8 cellular contexts compared by ENCODE assay signal in genomic region chr4:48275247-48275646, GRCh38. TPM values are rescaled to one million over a fixed set of nuclear protein-coding genes. Genes with fewer than 3 reads are reported as not detected.
DNase-seq lines count a peak whose midpoint lies in the region; ATAC-seq, FAIRE-seq and TF ChIP-seq lines count a peak whose summit lies in the region.

No MANE protein-coding gene starts in this region.

- TF ChIP-seq EP300 in HepG2 (IDR thresholded peaks at IDR 0.05; ENCODE audit: low read depth in 2 of 2, low read length in 2 of 2), result no peak
- TF ChIP-seq EP300 in HepG2 (CRISPR knock-in tag; IDR thresholded peaks at IDR 0.05; ENCODE audit: borderline replicate concordance), result no peak

- intact Hi-C loops in heart left ventricle (cut with DNase I) (loop anchor here in 6 of 10 donors (5.0 to 10.0 kb wide), 4 partner anchors 110 to 150 kb away; partner anchors contain the start of gene TXK (in 1 of the 6)), Right ventricle myocardium inferior (cut with DNase I) (no loop called here), activated B cell treated with CpG ODN at 0.5 μM for 24 hours (cut with micrococcal nuclease) (loop anchor here (1.0 kb wide), 2 partner anchors 134 to 147 kb away; no protein-coding TSS in a partner anchor), HepG2 (cut with micrococcal nuclease; ENCODE audit: unreplicated experiment) (loop anchor here (1.0 kb wide), 1 partner anchor 148 kb away; no protein-coding TSS in a partner anchor)

- H3K36me3 Mint-ChIP-seq in activated B cell treated with CpG ODN at 0.5 μM for 24 hours (ENCODE audit: low read depth), result no peaks in the 10 kb centered on the region

- no peaks in the 10 kb centered on the region for H3K27me3 ChIP-seq in heart left ventricle
- peaks cover 0 to 7% of the 10 kb centered on the region in 2 experiments; a peak in 1 of 5 replicates for H3K27me3 ChIP-seq in HepG2 (ENCODE audit: control insufficient read depth in 1 of 2, insufficient read depth in 2 of 2, low read length in 2 of 2)

- peaks cover 15% of the 10 kb centered on the region for H3K4me1 Mint-ChIP-seq in activated B cell treated with CpG ODN at 0.5 μM for 24 hours

- H3K4me1 ChIP-seq in heart left ventricle (peaks cover 0 to 7% (median 0%) of the 10 kb centered on the region in 12 donors), HepG2 (ENCODE audit: insufficient read depth, low read length) (0 out of 2 replicates have a peak, but pooled peaks cover 4% of the 10 kb centered on the region)

- TF ChIP-seq POLR2A in heart left ventricle (IDR thresholded peaks at IDR 0.05) (no peak), HepG2 (IDR thresholded peaks at IDR 0.05; ENCODE audit: insufficient read depth in 1 of 2, low read depth in 2 of 2, low read length in 2 of 2) (no peak)

- FAIRE-seq in HepG2 (lab: Jason Lieb, UNC), result no peak

- no peak overlapping the region for H2AFZ ChIP-seq in HepG2 (ENCODE audit: low read length)

- BruUV-seq in HepG2 (replicated peaks; lab: Mats Ljungman, UMichigan), result no TSS peak

- TF ChIP-seq CTCF in heart left ventricle (IDR thresholded peaks at IDR 0.05) (peak in 11 of 12 donors; percentile 23 to 55 (median 43)), activated B cell treated with CpG ODN at 0.5 μM for 24 hours (IDR thresholded peaks at IDR 0.05) (no peak), HepG2 (CRISPR knock-in tag; IDR thresholded peaks at IDR 0.05) (peak; percentile 44)

- DNase-seq in heart left ventricle (no peak), Right ventricle myocardium inferior (ENCODE audit: missing footprints) (no peak), HT-29 (ENCODE audit: low spot score) (peak; percentile 48), activated B cell treated with CpG ODN at 0.5 μM for 24 hours (no peak), HepG2 (ENCODE audit: low spot score) (peak; percentile 15), anterior cingulate cortex (lab: John Stamatoyannopoulos, UW) (no peak), amygdala (lab: John Stamatoyannopoulos, UW) (no peak), T-helper 9 cell (no peak)

- no peak overlapping the region for H3K4me2 ChIP-seq in HepG2 (ENCODE audit: low read depth, low read length)

- 48 to 69% (median 59%) methylated on average over 3 of the region's 3 CpGs for WGBS in heart left ventricle, 4 donors
- WGBS in HepG2 (ENCODE audit: low lambda C conversion rate), result 0% methylated on average over 3 of the region's 3 CpGs

- H3K9me3 ChIP-seq in heart left ventricle, result no peaks in the 10 kb centered on the region
- H3K9me3 ChIP-seq in HepG2 (ENCODE audit: low read length), result no peaks in the 10 kb centered on the region

- H3K36me3 ChIP-seq in heart left ventricle (no peaks in the 10 kb centered on the region), HepG2 (replicated peaks in 1 of 2; ENCODE audit: control insufficient read depth in 1 of 2, insufficient read depth in 2 of 2, low read length in 2 of 2) (no peaks in the 10 kb centered on the region)

- no peaks in the 10 kb centered on the region for H3K79me2 ChIP-seq in HepG2 (ENCODE audit: insufficient read depth, low read length)

- H3K9me3 Mint-ChIP-seq in activated B cell treated with CpG ODN at 0.5 μM for 24 hours, result no peaks in the 10 kb centered on the region

- no peaks in the 10 kb centered on the region for H4K20me1 ChIP-seq in HepG2 (ENCODE audit: insufficient read depth, low read length)

- no peak for TF ChIP-seq RAD21 in HepG2 (CRISPR knock-in tag; IDR thresholded peaks at IDR 0.05)

- H3K9ac ChIP-seq in HepG2 (ENCODE audit: insufficient read depth, low read depth, low read length), result no peak overlapping the region

- POLR2A ChIA-PET in activated B cell treated with CpG ODN at 0.5 μM for 24 hours (lab: Charles Lee) (interaction anchor here (0.5 kb wide), 1 partner anchor 18 kb away, joined by 3 read pairs; no protein-coding TSS in a partner anchor), HepG2 (lab: Yijun Ruan, JAX) (no interaction called here)

- in situ Hi-C loops in HepG2 (cut with HindIII; ENCODE audit: extremely low pct_ligation_motif_present, low pct_unique_long_range_greater_than_20kb), result loop anchor here (10.0 kb wide), 1 partner anchor 130 kb away; no protein-coding TSS in a partner anchor

- H3K4me3 Mint-ChIP-seq in activated B cell treated with CpG ODN at 0.5 μM for 24 hours, result no peak overlapping the region

- no peaks in the 10 kb centered on the region for H3K27me3 Mint-ChIP-seq in activated B cell treated with CpG ODN at 0.5 μM for 24 hours

- no peak overlapping the region for H3K27ac Mint-ChIP-seq in activated B cell treated with CpG ODN at 0.5 μM for 24 hours

- CTCF ChIA-PET in activated B cell treated with CpG ODN at 0.5 μM for 24 hours (lab: Charles Lee), result interaction anchor here (0.6 to 2.2 kb wide), 18 partner anchors 9 to 166 kb away, joined by 3 to 23 read pairs (median 4); no protein-coding TSS in a partner anchor
- CTCF ChIA-PET in HepG2 (lab: Yijun Ruan, JAX; ENCODE audit: low intra/inter-chr PET ratio, low total read pairs), result no interaction called here

- ATAC-seq in heart left ventricle (peak in 2 of 4 donors; percentile 45 to 69), Right ventricle myocardium inferior (no peak), activated B cell treated with CpG ODN at 0.5 μM for 24 hours (ENCODE audit: low read depth) (peak; percentile 45), HepG2 (peak; percentile 70)

- H3K27ac ChIP-seq in heart left ventricle (no peak overlapping the region), HepG2 (ENCODE audit: extremely low read length, insufficient read depth, low read length) (no peak overlapping the region)

- H3K4me3 ChIP-seq in heart left ventricle (no peak overlapping the region), HepG2 (replicated peaks in 1 of 3; ENCODE audit: insufficient read depth in 1 of 3, low read depth in 2 of 3, low read length in 3 of 3) (no peak overlapping the region)

TF ChIP-seq in HepG2, 621 proteins besides CTCF, POLR2A, EP300 and RAD21 (continues in another document):
- TF ChIP-seq ZBTB49 (CRISPR knock-in tag; IDR thresholded peaks at IDR 0.05; ENCODE audit: borderline replicate concordance), result no peak
- TF ChIP-seq ZBTB21 (CRISPR knock-in tag; IDR thresholded peaks at IDR 0.05), result no peak
- no peak for TF ChIP-seq PHF8 (CRISPR knock-in tag; IDR thresholded peaks at IDR 0.05)
- TF ChIP-seq MBD4 (IDR thresholded peaks at IDR 0.05; ENCODE audit: borderline replicate concordance, low read length), result no peak
- peak; percentile 46 for TF ChIP-seq STAG1 (CRISPR knock-in tag; IDR thresholded peaks at IDR 0.05)
- TF ChIP-seq SIN3B (IDR thresholded peaks at IDR 0.05; ENCODE audit: low read length), result no peak

RNA-seq across cellular contexts. Expression of gene TEC, which starts 5.6 kb away (rescaled TPM):
- total RNA-seq in heart left ventricle (1 to 10 TPM; 1.1 to 4.5 (median 2.4) TPM), Right ventricle myocardium inferior (1.3 TPM), activated B cell treated with CpG ODN at 0.5 μM for 24 hours (8.7 and 8.8 TPM in 2 replicates), HepG2 (2016; rRNA removed; fragmentation: Illumina TruSeq; extraction: Trizol) (0.20 TPM in 2 replicates)
- polyA plus RNA-seq in heart left ventricle (1 to 10 TPM; 1.1 to 2.1 TPM), HepG2 (2011; rRNA removed) (0.05 and 0.10 TPM in 2 replicates)
- total RNA-seq in HT-29 (2014; rRNA removed; shearing (Covaris generic)), result 1.2 and 3.2 TPM in 2 replicates
- total RNA-seq in HepG2 (2016; cell fraction: cytosol; rRNA removed; fragmentation: Illumina TruSeq; extraction: Trizol; ENCODE audit: low read depth), result not detected in 2 replicates
- total RNA-seq in HepG2 (2016; cell fraction: insoluble cytoplasmic fraction; rRNA removed; fragmentation: Illumina TruSeq; extraction: Trizol), result 0.21 and 0.22 TPM in 2 replicates
- total RNA-seq in HepG2 (2016; cell fraction: membrane; rRNA removed; fragmentation: Illumina TruSeq; extraction: Trizol), result 0.09 TPM in 1 of 2 replicates, not detected in the other
- total RNA-seq in HepG2 (2016; cell fraction: nucleus; rRNA removed; fragmentation: Illumina TruSeq; extraction: Trizol), result 0.13 and 0.43 TPM in 2 replicates
- polyA plus RNA-seq in HepG2 (2011; cell fraction: cytosol; rRNA removed), result 0.08 and 0.09 TPM in 2 replicates
- 0.14 and 0.17 TPM in 2 replicates for polyA plus RNA-seq in HepG2 (2011; cell fraction: nucleus; rRNA removed)
- 0.12 and 0.25 TPM in 2 replicates for polyA plus RNA-seq in HepG2 (2012)
- polyA plus RNA-seq in HepG2 (2016; cell fraction: cytosol; fragmentation: Illumina TruSeq; extraction: Trizol; ENCODE audit: low read depth), result not detected in 2 replicates
- polyA plus RNA-seq in HepG2 (2016; cell fraction: insoluble cytoplasmic fraction; fragmentation: Illumina TruSeq; extraction: Trizol; ENCODE audit: low read depth), result 0.21 TPM in 1 of 2 replicates, not detected in the other
- polyA plus RNA-seq in HepG2 (2016; cell fraction: membrane; fragmentation: Illumina TruSeq; extraction: Trizol; ENCODE audit: low read depth), result 0.08 TPM in 1 of 2 replicates, not detected in the other
- 0.19 TPM in 1 of 2 replicates, not detected in the other for polyA plus RNA-seq in HepG2 (2016; cell fraction: nucleus; fragmentation: Illumina TruSeq; extraction: Trizol; ENCODE audit: insufficient read depth, low read depth)
- polyA minus RNA-seq in HepG2 (2011; rRNA and poly(A)+ RNA removed; ENCODE audit: low replicate concordance), result 0.12 and 0.91 TPM in 2 replicates
- polyA minus RNA-seq in HepG2 (2011; cell fraction: cytosol; rRNA and poly(A)+ RNA removed), result not detected in 2 replicates
- polyA minus RNA-seq in HepG2 (2011; cell fraction: nucleus; rRNA and poly(A)+ RNA removed), result 0.50 and 0.64 TPM in 2 replicates

Comparison
In these comparisons a context has a peak if more than half of its experiments do, and no peak if none do; other contexts are left out.
1. DNase-seq: peak in HT-29 (single experiment) and HepG2 (single experiment); none in heart left ventricle (0 of 5), Right ventricle myocardium inferior (single experiment), activated B cell treated with CpG ODN at 0.5 μM for 24 hours (single experiment), anterior cingulate cortex (0 of 58), amygdala (0 of 56) and T-helper 9 cell (single experiment).